In genomic region chr3:141123677-141124410, GRCh38 we compare ENCODE assay signal across 18 cellular contexts.
A peak's percentile ranks its signal among the peaks of the same experiment; 100 is the strongest.
DNase-seq lines count a peak whose midpoint lies in the region; ATAC-seq and TF ChIP-seq lines count a peak whose summit lies in the region.
"Had no signal": no experiment of that assay in that cellular context is flagged by ENCODE, and none has a peak within 500 bp of the region (broad histone marks: within the 10 kb centered on the region; RNA-seq: fewer than 3 reads in every experiment).

No MANE protein-coding gene starts in this region.

- no peak overlapping the region for H3K4me3 Mint-ChIP-seq in progenitor cell of endocrine pancreas (ENCODE audit: low read depth)

- H3K27ac Mint-ChIP-seq in progenitor cell of endocrine pancreas = no peak overlapping the region

- ATAC-seq in heart left ventricle (peak; percentile 86 to 92 (median 90)), right cardiac atrium (peak; percentile 76 to 94), aorta (ENCODE audit: low FRiP score) (peak; percentile 78)
- ATAC-seq: PC-3 had no signal

- H3K36me3 Mint-ChIP-seq in progenitor cell of endocrine pancreas (ENCODE audit: insufficient read depth) = no peaks in the 10 kb centered on the region

- H3K9me3 ChIP-seq in heart left ventricle = peaks cover 0 to 4% (median 0%) of the 10 kb centered on the region in 12 donors
- no peaks in the 10 kb centered on the region for H3K9me3 ChIP-seq in right cardiac atrium (ENCODE audit: control insufficient read depth, low read length)
- H3K9me3 ChIP-seq in osteoblast (ENCODE audit: low read depth, low read length) = no peaks in the 10 kb centered on the region
- no peaks in the 10 kb centered on the region for H3K9me3 ChIP-seq in aorta (ENCODE audit: control insufficient read depth, low read length)

- H3K4me3 ChIP-seq in heart left ventricle = no peak overlapping the region
- no peak overlapping the region for H3K4me3 ChIP-seq in right cardiac atrium (ENCODE audit: low read length)
- no peak overlapping the region for H3K4me3 ChIP-seq in osteoblast (ENCODE audit: insufficient read depth, low read length)
- H3K4me3 ChIP-seq in aorta (ENCODE audit: low read length in 2 of 2) = no peak overlapping the region

- TF ChIP-seq CTCF in heart left ventricle (IDR thresholded peaks at IDR 0.05) (no peak), osteoblast (IDR thresholded peaks at IDR 0.05; ENCODE audit: extremely low read depth, low read depth, low read length) (no peak), progenitor cell of endocrine pancreas (IDR thresholded peaks at IDR 0.05; ENCODE audit: unreplicated experiment) (no peak)

- H3K4me2 ChIP-seq in osteoblast (ENCODE audit: insufficient read depth, low read length) = no peak overlapping the region
- H3K4me2 ChIP-seq: KMS-11 had no signal

- peaks cover 3% of the 10 kb centered on the region for H3K9me3 Mint-ChIP-seq in progenitor cell of endocrine pancreas (ENCODE audit: low read depth)

- H3K36me3 ChIP-seq in heart left ventricle = no peaks in the 10 kb centered on the region
- H3K36me3 ChIP-seq in osteoblast (ENCODE audit: insufficient read depth, low read length) = no peaks in the 10 kb centered on the region
- no peaks in the 10 kb centered on the region for H3K36me3 ChIP-seq in aorta (ENCODE audit: control insufficient read depth in 1 of 2, insufficient read depth in 2 of 2, low read length in 1 of 2)

- intact Hi-C loops in heart left ventricle (cut with DNase I) (no loop called here), right cardiac atrium (cut with DNase I) (no loop called here), aorta (cut with DNase I) (no loop called here)

- no peaks in the 10 kb centered on the region for H3K27me3 Mint-ChIP-seq in progenitor cell of endocrine pancreas

- no peaks in the 10 kb centered on the region for H3K79me2 ChIP-seq in osteoblast (ENCODE audit: insufficient read depth, low read length)

- H3K27ac ChIP-seq in heart left ventricle (peak overlapping the region in 3 of 12 donors; percentile 6 to 34 (median 34)), right cardiac atrium (ENCODE audit: low read length) (peak overlapping the region; percentile 54), osteoblast (ENCODE audit: low read depth, low read length) (no peak overlapping the region), aorta (ENCODE audit: low read depth in 1 of 2, low read length in 2 of 2) (no peak overlapping the region)
- H3K27ac ChIP-seq: C4-2B, KMS-11 had no signal

- 56 to 63% (median 58%) methylated on average over 3 to 4 of the region's 4 CpGs for WGBS in heart left ventricle, 4 donors
- WGBS in right cardiac atrium = 51% methylated on average over 4 of the region's 4 CpGs
- 20 to 21% methylated on average over 4 of the region's 4 CpGs for WGBS in aorta, 2 donors

- TF ChIP-seq POLR2A in heart left ventricle (IDR thresholded peaks at IDR 0.05) = no peak

- DNase-seq in heart left ventricle (peak in 3 of 5 donors; percentile 37 to 60 (median 46)), right cardiac atrium (peak in 1 of 3 donors; percentile 77), osteoblast (ENCODE audit: insufficient read length, low spot score, missing footprints) (peak; percentile 39), aorta (no peak), progenitor cell of endocrine pancreas (ENCODE audit: low spot score, unreplicated experiment) (no peak), epidermal melanocyte (ENCODE audit: insufficient read length, low spot score) (no peak)
- DNase-seq in stimulated activated naive CD4-positive, alpha-beta T cell treated with Interleukin-2 at 50 U/mL for 16 hours (lab: John Stamatoyannopoulos, UW) = no peak
- DNase-seq: ACHN, AML-193, DMS79, MV-4-11, NCI-H187, NCI-H2107, NCI-H510A, PC-3, RPMI8226 had no signal

- no peaks in the 10 kb centered on the region for H4K20me1 ChIP-seq in osteoblast (ENCODE audit: insufficient read depth, low read length)

- H3K27me3 ChIP-seq in heart left ventricle = no peaks in the 10 kb centered on the region
- H3K27me3 ChIP-seq in right cardiac atrium (ENCODE audit: control insufficient read depth, insufficient read depth) = no peaks in the 10 kb centered on the region
- H3K27me3 ChIP-seq in osteoblast (ENCODE audit: insufficient read depth, low read length) = peaks cover 3% of the 10 kb centered on the region
- no peaks in the 10 kb centered on the region for H3K27me3 ChIP-seq in aorta (ENCODE audit: control insufficient read depth in 1 of 2, insufficient read depth in 2 of 2, low read length in 1 of 2)

- no peak overlapping the region for H2AFZ ChIP-seq in osteoblast (ENCODE audit: low read length)

- peaks cover 10% of the 10 kb centered on the region for H3K4me1 Mint-ChIP-seq in progenitor cell of endocrine pancreas (ENCODE audit: low read depth)

- H3K4me1 ChIP-seq in heart left ventricle (peaks cover 0 to 37% (median 9%) of the 10 kb centered on the region in 12 donors), right cardiac atrium (ENCODE audit: control insufficient read depth, insufficient read depth, low read length) (peaks cover 9% of the 10 kb centered on the region), osteoblast (ENCODE audit: insufficient read depth, low read length) (no peaks in the 10 kb centered on the region), aorta (ENCODE audit: control insufficient read depth in 1 of 2, insufficient read depth in 2 of 2, low read length in 2 of 2) (no peaks in the 10 kb centered on the region)

Comparison
In these comparisons a context has a peak if more than half of its experiments do, and no peak if none do; other contexts are left out.
1. DNase-seq: peak in heart left ventricle (3 of 5) and osteoblast (single experiment); none in aorta (0 of 2), progenitor cell of endocrine pancreas (single experiment), stimulated activated naive CD4-positive, alpha-beta T cell treated with Interleukin-2 at 50 U/mL for 16 hours (single experiment) and epidermal melanocyte (single experiment).
2. Peak in every context shown above with its lines, with median percentiles within 50 percentile points of each other: ATAC-seq.